In the genomic region with DNA sequence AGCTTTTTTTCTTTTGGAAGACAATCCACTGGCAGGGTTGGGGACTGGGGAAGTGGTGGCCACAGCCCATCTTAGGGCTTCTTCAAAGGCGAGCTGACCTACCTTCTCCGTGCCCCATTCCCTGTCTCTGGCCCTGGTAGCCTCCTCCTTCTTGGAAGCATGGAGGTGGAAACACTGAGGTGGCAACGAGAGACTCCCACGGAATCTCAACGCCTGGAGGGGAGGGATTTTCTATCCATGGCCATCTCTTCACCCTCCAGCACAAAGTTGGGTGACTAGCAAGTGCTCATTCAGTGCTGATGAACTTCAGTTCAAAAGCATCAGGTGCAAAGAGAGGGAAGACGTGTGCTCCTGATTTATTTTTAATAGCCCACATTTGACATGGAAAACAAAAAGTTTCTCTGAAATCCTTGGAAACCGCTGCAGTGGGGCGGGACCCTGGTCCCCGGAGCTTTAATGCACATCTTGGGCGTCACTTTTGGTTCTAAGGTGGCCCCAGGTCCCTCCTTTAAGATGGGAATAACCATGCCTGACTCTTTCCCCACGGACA, we compare ENCODE assay signal across 8 cellular contexts. TPM values are rescaled to one million over a fixed set of nuclear protein-coding genes. Genes with fewer than 3 reads are reported as not detected.
DNase-seq lines count a peak whose midpoint lies in the region; ATAC-seq and TF ChIP-seq lines count a peak whose summit lies in the region.

No MANE protein-coding gene starts in this region.

- DNase-seq in NCI-H82 (lab: John Stamatoyannopoulos, UW) (peak; percentile 38), NCI-H82 treated with DMSO at 0.1 percent for 48 hours (lab: John Stamatoyannopoulos, UW; ENCODE audit: unreplicated experiment) (no peak), GM13976 (ENCODE audit: low spot score) (no peak)
- no peak for DNase-seq in activated T-helper 1 cell treated with anti-CD3 and anti-CD28 coated beads, Interleukin-12 subunit alpha, Interleukin-12 subunit beta, Interleukin-2, Interleukin-4 antibody, amounts not matched to agents 30 ng/mL and 10 ng/mL and 1 ng/mL, durations not matched to agents 14 hours and 24 hours and 36 hours (ENCODE audit: low spot score)

- no peaks in the 10 kb centered on the region for H3K36me3 Mint-ChIP-seq in activated T-helper 1 cell treated with anti-CD3 and anti-CD28 coated beads, Interleukin-12 subunit alpha, Interleukin-12 subunit beta, Interleukin-2, Interleukin-4 antibody, amounts not matched to agents 30 ng/mL and 10 ng/mL and 1 ng/mL, durations not matched to agents 14 hours and 24 hours and 36 hours (ENCODE audit: low read depth)

- H3K4me3 ChIP-seq in iPS-20b (ENCODE audit: low read length) (peak overlapping the region; percentile 92), stomach smooth muscle (ENCODE audit: low read length in 2 of 2) (peak overlapping the region; percentile 99)

- H3K4me1 Mint-ChIP-seq in activated T-helper 1 cell treated with anti-CD3 and anti-CD28 coated beads, Interleukin-12 subunit alpha, Interleukin-12 subunit beta, Interleukin-2, Interleukin-4 antibody, amounts not matched to agents 30 ng/mL and 10 ng/mL and 1 ng/mL, durations not matched to agents 14 hours and 24 hours and 36 hours (ENCODE audit: low read depth) = peaks cover 24% of the 10 kb centered on the region

- ATAC-seq in GM19035 (IDR thresholded peaks at IDR 0.05; ENCODE audit: unreplicated experiment) (no peak), HG03439 (IDR thresholded peaks at IDR 0.05; ENCODE audit: unreplicated experiment) (no peak)

- peaks cover 7% of the 10 kb centered on the region; the same call in 1 of the 2 replicates for H3K4me1 ChIP-seq in iPS-20b (ENCODE audit: insufficient read depth, low read length)
- peaks cover 23% of the 10 kb centered on the region for H3K4me1 ChIP-seq in stomach smooth muscle (ENCODE audit: control insufficient read depth, insufficient read depth, low read length)

- in situ Hi-C loops in GM13976 (cut with MboI; ENCODE audit: low sequenced_read_pairs, unreplicated experiment) = no loop called here

- H3K9me3 Mint-ChIP-seq in activated T-helper 1 cell treated with anti-CD3 and anti-CD28 coated beads, Interleukin-12 subunit alpha, Interleukin-12 subunit beta, Interleukin-2, Interleukin-4 antibody, amounts not matched to agents 30 ng/mL and 10 ng/mL and 1 ng/mL, durations not matched to agents 14 hours and 24 hours and 36 hours = no peaks in the 10 kb centered on the region

- H3K4me3 Mint-ChIP-seq in activated T-helper 1 cell treated with anti-CD3 and anti-CD28 coated beads, Interleukin-12 subunit alpha, Interleukin-12 subunit beta, Interleukin-2, Interleukin-4 antibody, amounts not matched to agents 30 ng/mL and 10 ng/mL and 1 ng/mL, durations not matched to agents 14 hours and 24 hours and 36 hours = peak overlapping the region; percentile 92

- no peak for TF ChIP-seq CTCF in GM13976 (IDR thresholded peaks at IDR 0.05; ENCODE audit: borderline replicate concordance, control extremely low read depth, extremely low read depth, insufficient read depth, missing control alignments)

- peak overlapping the region; percentile 91 for H3K27ac ChIP-seq in iPS-20b (ENCODE audit: low read length)
- H3K27ac ChIP-seq in stomach smooth muscle (ENCODE audit: low read length) = peak overlapping the region; percentile 6

- no peak overlapping the region for H3K27ac Mint-ChIP-seq in activated T-helper 1 cell treated with anti-CD3 and anti-CD28 coated beads, Interleukin-12 subunit alpha, Interleukin-12 subunit beta, Interleukin-2, Interleukin-4 antibody, amounts not matched to agents 30 ng/mL and 10 ng/mL and 1 ng/mL, durations not matched to agents 14 hours and 24 hours and 36 hours

- peaks cover 27% of the 10 kb centered on the region for H3K27me3 Mint-ChIP-seq in activated T-helper 1 cell treated with anti-CD3 and anti-CD28 coated beads, Interleukin-12 subunit alpha, Interleukin-12 subunit beta, Interleukin-2, Interleukin-4 antibody, amounts not matched to agents 30 ng/mL and 10 ng/mL and 1 ng/mL, durations not matched to agents 14 hours and 24 hours and 36 hours (ENCODE audit: insufficient read depth)

- H3K9me3 ChIP-seq in iPS-20b (ENCODE audit: insufficient read depth, low read depth, low read length) = no peaks in the 10 kb centered on the region
- no peaks in the 10 kb centered on the region for H3K9me3 ChIP-seq in stomach smooth muscle (ENCODE audit: control insufficient read depth in 2 of 2, low read length in 2 of 2)

- intact Hi-C loops in activated T-helper 1 cell treated with anti-CD3 and anti-CD28 coated beads, Interleukin-12 subunit alpha, Interleukin-12 subunit beta, Interleukin-2, Interleukin-4 antibody, amounts not matched to agents 30 ng/mL and 10 ng/mL and 1 ng/mL, durations not matched to agents 14 hours and 24 hours and 36 hours (cut with micrococcal nuclease) = loop anchor here (10.0 kb wide), 1 partner anchor 93 kb away; no protein-coding TSS in a partner anchor

- 0 out of 2 replicates have a peak, but pooled peaks cover 3% of the 10 kb centered on the region for H3K36me3 ChIP-seq in iPS-20b (ENCODE audit: insufficient read depth, low read depth, low read length)
- H3K36me3 ChIP-seq in stomach smooth muscle (ENCODE audit: control insufficient read depth in 2 of 2, insufficient read depth in 2 of 2, low read length in 2 of 2) = no peaks in the 10 kb centered on the region

- H3K9ac ChIP-seq in iPS-20b (ENCODE audit: low read depth, low read length) = peak overlapping the region; percentile 89; the same call in 1 of the 2 replicates
- peak overlapping the region; percentile 80 for H3K9ac ChIP-seq in stomach smooth muscle (ENCODE audit: low read length in 2 of 2)

- H3K27me3 ChIP-seq in iPS-20b (ENCODE audit: insufficient read depth, low read length) (no peaks in the 10 kb centered on the region), stomach smooth muscle (ENCODE audit: control insufficient read depth in 1 of 2, insufficient read depth in 2 of 2, low read length in 2 of 2) (no peaks in the 10 kb centered on the region)

RNA-seq across cellular contexts. Expression of gene ARMC9, which starts 0.6 kb away (rescaled TPM):
- 2.2 and 3.8 TPM in 2 replicates for total RNA-seq in activated T-helper 1 cell treated with anti-CD3 and anti-CD28 coated beads, Interleukin-12 subunit alpha, Interleukin-12 subunit beta, Interleukin-2, Interleukin-4 antibody, amounts not matched to agents 30 ng/mL and 10 ng/mL and 1 ng/mL, durations not matched to agents 14 hours and 24 hours and 36 hours
